ENCODE assay signal across 22 cellular contexts in genomic region chr20:49852522-49853055, GRCh38. TPM values are rescaled to one million over a fixed set of nuclear protein-coding genes. Genes with fewer than 3 reads are reported as not detected.
DNase-seq lines count a peak whose midpoint lies in the region; ATAC-seq, FAIRE-seq and TF ChIP-seq lines count a peak whose summit lies in the region.
"Had no signal": no experiment of that assay in that cellular context is flagged by ENCODE, and none has a peak within 500 bp of the region (broad histone marks: within the 10 kb centered on the region; RNA-seq: fewer than 3 reads in every experiment).

No MANE protein-coding gene starts in this region.

- no peak overlapping the region for H3K4me2 ChIP-seq in A549
- no peak overlapping the region for H3K4me2 ChIP-seq in H9 (ENCODE audit: insufficient read depth, insufficient read length, low read length)
- H3K4me2 ChIP-seq in MM.1S (ENCODE audit: low read depth, low read length) = no peak overlapping the region
- H3K4me2 ChIP-seq in SK-N-SH = no peak overlapping the region

- no peaks in the 10 kb centered on the region for H3K9me3 ChIP-seq in A549
- H3K9me3 ChIP-seq in H9 (ENCODE audit: control insufficient read depth, low read depth, low read length) = no peaks in the 10 kb centered on the region
- no peaks in the 10 kb centered on the region for H3K9me3 ChIP-seq in neutrophil
- no peaks in the 10 kb centered on the region for H3K9me3 ChIP-seq in MM.1S (replicated peaks; ENCODE audit: insufficient read depth, low read length)
- no peaks in the 10 kb centered on the region for H3K9me3 ChIP-seq in SK-N-SH
- H3K9me3 ChIP-seq: colonic mucosa had no signal

- no peak for FAIRE-seq in A549 (lab: Jason Lieb, UNC)
- FAIRE-seq: endothelial cell of umbilical vein, RCC 7860 had no signal

- no peaks in the 10 kb centered on the region for H3F3A ChIP-seq in MM.1S (ENCODE audit: insufficient read depth, low read length)
- H3F3A ChIP-seq in SK-N-SH (replicated peaks; ENCODE audit: insufficient read depth) = no peaks in the 10 kb centered on the region

- H3K27me3 Mint-ChIP-seq in H9 (ENCODE audit: low read depth) = no peaks in the 10 kb centered on the region
- no peaks in the 10 kb centered on the region for H3K27me3 Mint-ChIP-seq in brain
- H3K27me3 Mint-ChIP-seq: IgD-negative memory B cell, naive B cell had no signal

- TF ChIP-seq EP300 in A549 (IDR thresholded peaks at IDR 0.05) (no peak), SK-N-SH (IDR thresholded peaks at IDR 0.05; ENCODE audit: borderline replicate concordance in 1 of 2, low read depth in 1 of 2, low read length in 1 of 2) (no peak)

- ATAC-seq in A549 = no peak

- intact Hi-C loops in lower leg skin (cut with DNase I; ENCODE audit: low total_unique reads) = no loop called here

- WGBS in A549 (ENCODE audit: missing lambda C conversion rate) = 82% methylated on average over 8 of the region's 8 CpGs
- no CpG with 5 or more reads among the region's 8 CpGs for WGBS in H9 (ENCODE audit: extremely low coverage, insufficient read length, low lambda C conversion rate)
- 94% methylated on average over 8 of the region's 8 CpGs for WGBS in SK-N-SH (ENCODE audit: low lambda C conversion rate)
- WGBS in lower leg skin, 2 donors = 87 to 89% methylated on average over 8 of the region's 8 CpGs

- H4K8ac ChIP-seq in H9 (replicated peaks; ENCODE audit: insufficient read length, low read depth, low read length) = no peak overlapping the region

- H3K27ac ChIP-seq in A549 (peak overlapping the region in 1 of 2 experiments; percentile 65; a peak in 3 of 6 replicates), H9 (ENCODE audit: insufficient read length, low read depth, low read length) (no peak overlapping the region), neutrophil (peak overlapping the region; percentile 62), MM.1S (ENCODE audit: low read length) (no peak overlapping the region), SK-N-SH (ENCODE audit: low read depth in 2 of 2, low read length in 1 of 2) (peak overlapping the region in 1 of 2 experiments; percentile 84; a peak in 2 of 4 replicates)
- H3K27ac ChIP-seq: colonic mucosa, parathyroid adenoma, SK-N-MC had no signal

- CTCF ChIA-PET in A549 (lab: Yijun Ruan, JAX) (interaction anchor here (19.7 kb wide), 1 partner anchor 241 kb away, joined by 319 read pairs; no protein-coding TSS in a partner anchor), SK-N-SH (lab: Yijun Ruan, JAX) (interaction anchor here (0.6 to 5.1 kb wide), 6 partner anchors 8 to 310 kb away, joined by 3 to 39 read pairs (median 11); no protein-coding TSS in a partner anchor)

- H3K27me3 ChIP-seq in H9 (ENCODE audit: insufficient read depth, low read length) (no peaks in the 10 kb centered on the region), neutrophil (no peaks in the 10 kb centered on the region), MM.1S (replicated peaks; ENCODE audit: insufficient read depth, low read length) (no peaks in the 10 kb centered on the region), SK-N-SH (ENCODE audit: insufficient read depth) (no peaks in the 10 kb centered on the region)
- H3K27me3 ChIP-seq: colonic mucosa had no signal

- H2BK12ac ChIP-seq in H9 (ENCODE audit: insufficient read length, low read depth, low read length) = no peak overlapping the region

- no peak overlapping the region for H3K23ac ChIP-seq in H9 (ENCODE audit: insufficient read length, low read depth, low read length)

- H3K18ac ChIP-seq in H9 (ENCODE audit: insufficient read length, low read depth, low read length) = no peak overlapping the region

- TF ChIP-seq POLR2A in A549 (IDR thresholded peaks at IDR 0.05; ENCODE audit: low read length) = no peak
- no peak for TF ChIP-seq POLR2A in lower leg skin (IDR thresholded peaks at IDR 0.05)

- no peaks in the 10 kb centered on the region for H3K79me2 ChIP-seq in H9 (ENCODE audit: insufficient read depth, low read length)
- no peaks in the 10 kb centered on the region for H3K79me2 ChIP-seq in MM.1S (ENCODE audit: low read length)
- no peaks in the 10 kb centered on the region for H3K79me2 ChIP-seq in SK-N-SH (ENCODE audit: insufficient read depth)
- H3K79me2 ChIP-seq: parathyroid adenoma had no signal

- H4K5ac ChIP-seq in H9 (ENCODE audit: insufficient read length, low read depth, low read length) = no peak overlapping the region

- H2BK20ac ChIP-seq in H9 (ENCODE audit: low read depth, low read length, poor library complexity, severe bottlenecking) = no peak overlapping the region

- H3K27ac Mint-ChIP-seq in H9 (peak overlapping the region; percentile 16 to 88 (median 66); a peak in 4 of 7 replicates), brain (peak overlapping the region in 3 of 5 experiments; percentile 10 to 81 (median 80))
- H3K27ac Mint-ChIP-seq: activated naive CD4-positive, alpha-beta T cell treated with anti-CD3 and anti-CD28 coated beads for 36 hours; IgD-negative memory B cell had no signal

- H3K4me1 Mint-ChIP-seq in H9 (peaks cover 30 to 56% of the 10 kb centered on the region in 2 experiments), brain (peaks cover 47% of the 10 kb centered on the region)

- H3K4me3 ChIP-seq in A549 (no peak overlapping the region), neutrophil (ENCODE audit: low read depth in 1 of 2, low read length in 1 of 2) (no peak overlapping the region), MM.1S (ENCODE audit: low read length) (no peak overlapping the region), SK-N-SH (ENCODE audit: low read depth in 2 of 2, low read length in 1 of 2) (no peak overlapping the region), lower leg skin (ENCODE audit: low read depth, poor library complexity, severe bottlenecking) (no peak overlapping the region)
- H3K4me3 ChIP-seq: colonic mucosa, SK-N-MC had no signal

- POLR2A ChIA-PET in A549 (lab: Yijun Ruan, JAX) = no interaction called here
- POLR2A ChIA-PET in SK-N-SH (lab: Yijun Ruan, JAX) = no interaction called here

- H3K9me2 ChIP-seq in MM.1S (replicated peaks; ENCODE audit: insufficient read depth, low read length) (no peaks in the 10 kb centered on the region), SK-N-SH (no peaks in the 10 kb centered on the region)

- no peak overlapping the region for H3K56ac ChIP-seq in H9 (ENCODE audit: insufficient read length, low read depth, low read length)

- no peak overlapping the region for H3K4me3 Mint-ChIP-seq in H9
- no peak overlapping the region for H3K4me3 Mint-ChIP-seq in brain
- H3K4me3 Mint-ChIP-seq: activated naive CD4-positive, alpha-beta T cell treated with anti-CD3 and anti-CD28 coated beads for 36 hours; IgD-negative memory B cell had no signal

- H3K23me2 ChIP-seq in H9 (ENCODE audit: insufficient read length, low read depth, low read length, poor library complexity, severe bottlenecking) = no peaks in the 10 kb centered on the region

- H2BK120ac ChIP-seq in H9 (ENCODE audit: low read depth, low read length, poor library complexity, severe bottlenecking) = no peak overlapping the region

- H3K4ac ChIP-seq in H9 (ENCODE audit: low read depth, low read length) = no peak overlapping the region

- H4K20me1 ChIP-seq in H9 (ENCODE audit: control insufficient read depth, insufficient read depth, insufficient read length) (no peaks in the 10 kb centered on the region), MM.1S (ENCODE audit: insufficient read depth, low read length) (no peaks in the 10 kb centered on the region), SK-N-SH (ENCODE audit: insufficient read depth) (no peaks in the 10 kb centered on the region)

- H2BK5ac ChIP-seq in H9 (ENCODE audit: insufficient read length, low read length) = no peak overlapping the region

- no peak overlapping the region for H2BK15ac ChIP-seq in H9 (ENCODE audit: low read depth, low read length)

- H3K36me3 Mint-ChIP-seq in H9 (ENCODE audit: insufficient read depth in 1 of 3, low read depth in 3 of 3) (peaks cover 0 to 12% (median 6%) of the 10 kb centered on the region in 3 experiments; a peak in 5 of 7 replicates), brain (peaks cover 30% of the 10 kb centered on the region)

- TF ChIP-seq RAD21 in A549 (conservative IDR thresholded peaks at IDR 0.05 in 1 of 2, IDR thresholded peaks at IDR 0.05 in 1 of 2) = no peak
- TF ChIP-seq RAD21 in SK-N-SH (IDR thresholded peaks at IDR 0.05; ENCODE audit: low read length) = no peak

- no peak overlapping the region for H2AK5ac ChIP-seq in H9 (ENCODE audit: insufficient read length, low read length)

- H3K9ac ChIP-seq in H9 (ENCODE audit: extremely low read depth, insufficient read length, low read length) = no peak overlapping the region
- no peak overlapping the region for H3K9ac ChIP-seq in MM.1S (ENCODE audit: low read length)
- no peak overlapping the region for H3K9ac ChIP-seq in SK-N-SH
- H3K9ac ChIP-seq: parathyroid adenoma had no signal

- H3K14ac ChIP-seq in H9 (ENCODE audit: insufficient read depth, low read length) = no peak overlapping the region

- H2AFZ ChIP-seq in H9 (ENCODE audit: low read length) = no peak overlapping the region
- H2AFZ ChIP-seq in MM.1S (ENCODE audit: low read length) = no peak overlapping the region
- H2AFZ ChIP-seq in SK-N-SH (ENCODE audit: low read depth) = no peak overlapping the region
- H2AFZ ChIP-seq: parathyroid adenoma had no signal

- H3K79me1 ChIP-seq in H9 (ENCODE audit: insufficient read depth, low read depth, low read length, poor library complexity, severe bottlenecking) = no peaks in the 10 kb centered on the region

- H4K91ac ChIP-seq in H9 (ENCODE audit: insufficient read length, low read depth, low read length) = no peak overlapping the region

- no peak overlapping the region for H3T11ph ChIP-seq in H9 (ENCODE audit: low read length)

- H3K36me3 ChIP-seq in neutrophil (peaks cover 92% of the 10 kb centered on the region), MM.1S (replicated peaks; ENCODE audit: insufficient read depth, low read length) (no peaks in the 10 kb centered on the region), SK-N-SH (replicated peaks in 1 of 2; ENCODE audit: control insufficient read depth in 1 of 2, insufficient read depth in 2 of 2, low read length in 1 of 2) (peaks cover 12 to 28% of the 10 kb centered on the region in 2 experiments)

- no peak for DNase-seq in A549 (ENCODE audit: low read depth in 1 of 2, low spot score in 1 of 2)
- no peak for DNase-seq in H9
- DNase-seq in MM.1S = no peak
- no peak for DNase-seq in SK-N-SH
- no peak for DNase-seq in lower leg skin (ENCODE audit: low spot score in 2 of 2)
- DNase-seq: activated CD4-positive, alpha-beta T cell treated with anti-CD3 and anti-CD28 coated beads for 4 hours; activated CD8-positive, alpha-beta memory T cell treated with anti-CD3 and anti-CD28 coated beads, Interleukin-2, amount 50 U/mL, for 48 hours; activated naive CD4-positive, alpha-beta T cell treated with anti-CD3 and anti-CD28 coated beads for 36 hours; AML-193; colonic mucosa; DND-41; foreskin fibroblast; islet precursor cell; naive B cell; NCI-H1694 treated with DMSO at 0.1 percent for 48 hours had no signal

- H3K9me3 Mint-ChIP-seq in H9 = no peaks in the 10 kb centered on the region
- peaks cover 0 to 2% (median 0%) of the 10 kb centered on the region in 5 experiments for H3K9me3 Mint-ChIP-seq in brain
- H3K9me3 Mint-ChIP-seq: activated naive CD4-positive, alpha-beta T cell treated with anti-CD3 and anti-CD28 coated beads for 36 hours; IgD-negative memory B cell; naive B cell had no signal

- H3K4me1 ChIP-seq in A549 = peaks cover 26% of the 10 kb centered on the region
- H3K4me1 ChIP-seq in H9 (ENCODE audit: insufficient read depth, low read length) = peaks cover 3% of the 10 kb centered on the region; the same call in 1 of the 2 replicates
- H3K4me1 ChIP-seq in neutrophil (ENCODE audit: control insufficient read depth in 1 of 2, insufficient read depth in 1 of 2, low read depth in 1 of 2, low read length in 1 of 2) = peaks cover 21 to 23% of the 10 kb centered on the region in 2 experiments
- H3K4me1 ChIP-seq in MM.1S (ENCODE audit: low read length) = no peaks in the 10 kb centered on the region
- H3K4me1 ChIP-seq in SK-N-SH (ENCODE audit: control insufficient read depth in 1 of 2, insufficient read depth in 2 of 2, low read depth in 1 of 2, low read length in 1 of 2) = peaks cover 4 to 25% of the 10 kb centered on the region in 2 experiments; a peak in 3 of 4 replicates
- H3K4me1 ChIP-seq: colonic mucosa had no signal

- TF ChIP-seq CTCF in A549 (IDR thresholded peaks at IDR 0.05) = no peak
- TF ChIP-seq CTCF in H9 (conservative IDR thresholded peaks at IDR 0.05) = no peak
- TF ChIP-seq CTCF in brain (conservative IDR thresholded peaks at IDR 0.05) = no peak
- TF ChIP-seq CTCF in neutrophil (IDR thresholded peaks at IDR 0.05) = no peak
- no peak for TF ChIP-seq CTCF in MM.1S (IDR thresholded peaks at IDR 0.05; ENCODE audit: low read length)
- no peak for TF ChIP-seq CTCF in SK-N-SH (IDR thresholded peaks at IDR 0.05)
- TF ChIP-seq CTCF in lower leg skin (IDR thresholded peaks at IDR 0.05) = no peak

RNA-seq across cellular contexts. Expression of gene SLC9A8, which starts 40.0 kb away (rescaled TPM):
- polyA plus RNA-seq in A549 (2011; rRNA removed) = 5.0 and 7.4 TPM in 2 replicates
- polyA plus RNA-seq in A549 (2012; cell fraction: cytosol; rRNA removed) = 3.1 and 4.3 TPM in 2 replicates
- polyA plus RNA-seq in A549 (2012; cell fraction: nucleus; rRNA removed) = 18.0 and 20.7 TPM in 2 replicates
- 7.9 to 9.5 TPM (median 7.9 TPM) in 3 replicates for polyA plus RNA-seq in A549 (2017; fragmentation: RNase III; extraction: RNeasy Plus Mini Kit Qiagen cat#74134 plus additional on column Dnase treatment)
- 10.9 and 20.7 TPM in 2 replicates for polyA minus RNA-seq in A549 (2011; rRNA and poly(A)+ RNA removed)
- 7.5 and 7.9 TPM in 2 replicates for total RNA-seq in H9 (2021)
- polyA plus RNA-seq in brain (ENCODE audit: insufficient read depth, low read depth, low replicate concordance) = 5.4 TPM
- polyA plus RNA-seq in SK-N-SH (2012; rRNA removed) = 2.8 and 3.4 TPM in 2 replicates
- 1.4 and 2.1 TPM in 2 replicates for polyA plus RNA-seq in SK-N-SH (2012; cell fraction: cytosol; rRNA removed)
- polyA plus RNA-seq in SK-N-SH (2012; cell fraction: nucleus; rRNA removed) = 14.7 and 15.7 TPM in 2 replicates
- total RNA-seq in lower leg skin = 1 to 10 TPM; 4.8 to 8.1 (median 7.0) TPM
